In the genomic region with DNA sequence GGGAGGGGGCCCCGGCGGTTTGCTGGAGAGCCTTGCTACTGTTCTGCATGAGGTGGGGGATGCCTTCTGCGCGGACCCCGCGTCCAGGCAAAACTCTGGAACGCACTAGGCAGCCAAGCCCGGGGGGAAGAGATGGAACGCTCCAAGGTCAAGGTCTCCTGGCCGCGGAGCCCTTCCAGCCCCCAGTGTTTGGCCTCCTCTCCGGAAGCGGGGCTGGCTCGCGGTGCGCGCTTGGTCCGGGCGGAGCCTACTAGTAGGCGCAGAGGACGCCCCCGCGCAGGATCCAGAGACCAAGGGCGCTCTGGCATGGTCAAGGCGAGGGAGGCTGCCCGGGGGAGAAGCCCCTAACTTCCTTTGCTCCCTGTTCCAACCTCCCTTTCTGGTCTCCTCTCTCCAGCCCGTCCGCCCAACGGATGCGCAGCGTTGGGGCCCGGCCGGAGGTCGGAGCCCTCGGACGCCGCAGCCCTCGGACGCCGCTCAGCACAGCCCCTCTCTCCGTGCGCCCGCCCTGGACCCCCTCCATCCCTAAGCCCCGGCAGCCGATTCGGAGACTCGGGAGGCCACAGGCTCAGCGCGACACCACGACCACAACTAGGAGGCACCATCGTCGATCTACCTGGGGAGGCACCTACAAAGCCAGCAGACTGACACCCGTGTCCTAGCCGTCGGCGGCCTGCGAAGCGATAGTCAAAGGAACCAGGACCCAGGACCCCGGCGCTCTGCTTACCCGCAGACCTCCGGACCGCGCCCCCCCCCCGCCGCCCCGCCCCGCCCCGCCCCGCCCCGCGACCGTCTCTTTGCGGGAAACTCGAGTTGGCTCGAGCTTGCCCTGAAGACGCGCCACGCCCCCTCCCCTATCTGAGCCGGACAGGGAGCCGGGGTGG, we compare ENCODE assay signal across 8 cellular contexts. TPM values are rescaled to one million over a fixed set of nuclear protein-coding genes. Genes with fewer than 3 reads are reported as not detected.
DNase-seq lines count a peak whose midpoint lies in the region; ATAC-seq, FAIRE-seq and TF ChIP-seq lines count a peak whose summit lies in the region.

No MANE protein-coding gene starts in this region.

- H3K4me1 Mint-ChIP-seq in central memory CD8-positive, alpha-beta T cell = peaks cover 33% of the 10 kb centered on the region
- H3K4me1 Mint-ChIP-seq in memory B cell = peaks cover 22% of the 10 kb centered on the region

- H3K27me3 Mint-ChIP-seq in central memory CD8-positive, alpha-beta T cell = peaks cover 77% of the 10 kb centered on the region
- peaks cover 39% of the 10 kb centered on the region for H3K27me3 Mint-ChIP-seq in memory B cell

- H3K4me3 ChIP-seq in A549 (peak overlapping the region; percentile 54), MG63 (peak overlapping the region; percentile 39)

- no peak for TF ChIP-seq POLR2A in A549 (IDR thresholded peaks at IDR 0.05; ENCODE audit: low read length)

- POLR2A ChIA-PET in A549 (lab: Yijun Ruan, JAX) = no interaction called here

- no peaks in the 10 kb centered on the region for H3K9me3 Mint-ChIP-seq in central memory CD8-positive, alpha-beta T cell
- peaks cover 7% of the 10 kb centered on the region for H3K9me3 Mint-ChIP-seq in memory B cell

- H3K27me3 ChIP-seq in MG63 = peaks cover 32% of the 10 kb centered on the region

- FAIRE-seq in A549 (lab: Jason Lieb, UNC) (no peak), urothelium cell line (lab: Jason Lieb, UNC) (no peak)

- H3K36me3 ChIP-seq in MG63 = no peaks in the 10 kb centered on the region

- ATAC-seq in A549 = peak; percentile 9 to 35; a peak in 4 of 6 replicates
- peak; percentile 28 for ATAC-seq in GM18502 (IDR thresholded peaks at IDR 0.05; ENCODE audit: poor library complexity, unreplicated experiment)
- ATAC-seq in central memory CD8-positive, alpha-beta T cell (replicated peaks; ENCODE audit: extremely low read depth, poor library complexity, severe bottlenecking) = no peak
- ATAC-seq in memory B cell (ENCODE audit: low read depth) = no peak

- CTCF ChIA-PET in A549 (lab: Yijun Ruan, JAX) = interaction anchor here (0.6 to 4.9 kb wide), 9 partner anchors 9 to 107 kb away, joined by 3 to 23 read pairs (median 4); partner anchors contain the start of gene EFCAB11

- peaks cover 13% of the 10 kb centered on the region; the same call in 1 of the 3 replicates for H3K4me1 ChIP-seq in A549

- peak overlapping the region; percentile 80 for H3K4me3 Mint-ChIP-seq in central memory CD8-positive, alpha-beta T cell
- peak overlapping the region; percentile 86 for H3K4me3 Mint-ChIP-seq in memory B cell

- H3K9me3 ChIP-seq in A549 = peaks cover 6% of the 10 kb centered on the region; the same call in 1 of the 3 replicates
- no peaks in the 10 kb centered on the region for H3K9me3 ChIP-seq in MG63

- TF ChIP-seq CTCF in A549 (IDR thresholded peaks at IDR 0.05) = no peak

- H3K36me3 Mint-ChIP-seq in central memory CD8-positive, alpha-beta T cell (ENCODE audit: insufficient read depth) = peaks cover 1% of the 10 kb centered on the region
- no peaks in the 10 kb centered on the region for H3K36me3 Mint-ChIP-seq in memory B cell

- 0 out of 6 replicates have a peak overlapping the region, but pooled peaks of 1 of the 2 experiments have one; percentile 15 for H3K27ac ChIP-seq in A549

- TF ChIP-seq EP300 in A549 (IDR thresholded peaks at IDR 0.05) = no peak

- no peak for TF ChIP-seq RAD21 in A549 (conservative IDR thresholded peaks at IDR 0.05 in 1 of 2, IDR thresholded peaks at IDR 0.05 in 1 of 2)

- no peak overlapping the region for H3K27ac Mint-ChIP-seq in central memory CD8-positive, alpha-beta T cell (ENCODE audit: low read depth)
- no peak overlapping the region for H3K27ac Mint-ChIP-seq in memory B cell

- WGBS in A549 (ENCODE audit: missing lambda C conversion rate) = 40% methylated on average over 32 of the region's 81 CpGs

- peak overlapping the region; percentile 89 for H3K4me2 ChIP-seq in A549

- DNase-seq in A549 (ENCODE audit: low read depth in 1 of 2, low spot score in 1 of 2) = no peak
- peak; percentile 4 for DNase-seq in MG63
- no peak for DNase-seq in central memory CD8-positive, alpha-beta T cell (ENCODE audit: low spot score in 2 of 2)
- no peak for DNase-seq in memory B cell (ENCODE audit: low spot score in 2 of 2)
- peak; percentile 21 for DNase-seq in urothelium cell line (ENCODE audit: low spot score)
- DNase-seq in glomerular visceral epithelial cell (ENCODE audit: extremely low spot score) = no peak
- DNase-seq in UCSD-AML1 (lab: John Stamatoyannopoulos, UW; ENCODE audit: unreplicated experiment) = no peak

TF ChIP-seq in A549, 52 proteins besides CTCF, POLR2A, EP300 and RAD21:
- no peak for TF ChIP-seq ATOH8 (CRISPR knock-in tag; IDR thresholded peaks at IDR 0.05; ENCODE audit: low read depth)
- no peak for TF ChIP-seq HOXB5 (CRISPR knock-in tag; IDR thresholded peaks at IDR 0.05)
- no peak for TF ChIP-seq BCL3 (IDR thresholded peaks at IDR 0.05)
- no peak for TF ChIP-seq ZSCAN20 (CRISPR knock-in tag; IDR thresholded peaks at IDR 0.05)
- TF ChIP-seq, protein P1, sequence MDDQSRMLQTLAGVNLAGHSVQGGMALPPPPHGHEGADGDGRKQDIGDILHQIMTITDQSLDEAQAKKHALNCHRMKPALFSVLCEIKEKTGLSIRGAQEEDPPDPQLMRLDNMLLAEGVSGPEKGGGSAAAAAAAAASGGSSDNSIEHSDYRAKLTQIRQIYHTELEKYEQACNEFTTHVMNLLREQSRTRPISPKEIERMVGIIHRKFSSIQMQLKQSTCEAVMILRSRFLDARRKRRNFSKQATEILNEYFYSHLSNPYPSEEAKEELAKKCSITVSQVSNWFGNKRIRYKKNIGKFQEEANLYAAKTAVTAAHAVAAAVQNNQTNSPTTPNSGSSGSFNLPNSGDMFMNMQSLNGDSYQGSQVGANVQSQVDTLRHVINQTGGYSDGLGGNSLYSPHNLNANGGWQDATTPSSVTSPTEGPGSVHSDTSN (IDR thresholded peaks at IDR 0.05) = no peak
- no peak for TF ChIP-seq ZFP36 (IDR thresholded peaks at IDR 0.05; ENCODE audit: borderline replicate concordance, partially characterized antibody)
- no peak for TF ChIP-seq CBX8 (IDR thresholded peaks at IDR 0.05)
- TF ChIP-seq, protein P2, sequence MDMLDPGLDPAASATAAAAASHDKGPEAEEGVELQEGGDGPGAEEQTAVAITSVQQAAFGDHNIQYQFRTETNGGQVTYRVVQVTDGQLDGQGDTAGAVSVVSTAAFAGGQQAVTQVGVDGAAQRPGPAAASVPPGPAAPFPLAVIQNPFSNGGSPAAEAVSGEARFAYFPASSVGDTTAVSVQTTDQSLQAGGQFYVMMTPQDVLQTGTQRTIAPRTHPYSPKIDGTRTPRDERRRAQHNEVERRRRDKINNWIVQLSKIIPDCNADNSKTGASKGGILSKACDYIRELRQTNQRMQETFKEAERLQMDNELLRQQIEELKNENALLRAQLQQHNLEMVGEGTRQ (IDR thresholded peaks at IDR 0.05) = no peak
- no peak for TF ChIP-seq EHMT2 (IDR thresholded peaks at IDR 0.05; ENCODE audit: low read depth)
- TF ChIP-seq RCOR1 (IDR thresholded peaks at IDR 0.05; ENCODE audit: low read depth, low read length) = no peak
- TF ChIP-seq MAX (IDR thresholded peaks at IDR 0.05) = no peak
- TF ChIP-seq FOSB (CRISPR knock-in tag; IDR thresholded peaks at IDR 0.05) = no peak

RNA-seq across cellular contexts. Expression of gene KCNK13, which starts 0.6 kb away (rescaled TPM):
- not detected in 2 replicates for polyA plus RNA-seq in A549 (2011; rRNA removed)
- polyA plus RNA-seq in A549 (2012; cell fraction: cytosol; rRNA removed) = not detected in 2 replicates
- polyA plus RNA-seq in A549 (2012; cell fraction: nucleus; rRNA removed) = 0.04 and 0.05 TPM in 2 replicates
- polyA plus RNA-seq in A549 (2017; fragmentation: RNase III; extraction: RNeasy Plus Mini Kit Qiagen cat#74134 plus additional on column Dnase treatment) = not detected in 3 replicates
- polyA minus RNA-seq in A549 (2011; rRNA and poly(A)+ RNA removed) = not detected in 2 replicates
- not detected in 2 replicates for total RNA-seq in MG63 (2014; rRNA removed; shearing (Covaris generic); ENCODE audit: low replicate concordance)

Comparison
In these comparisons a context has a peak if more than half of its experiments do, and no peak if none do; other contexts are left out.
1. ATAC-seq: peak in A549 (2 of 2) and GM18502 (single experiment); none in central memory CD8-positive, alpha-beta T cell (single experiment) and memory B cell (single experiment).
2. DNase-seq: peak in MG63 (single experiment) and urothelium cell line (single experiment); none in A549 (0 of 2), central memory CD8-positive, alpha-beta T cell (0 of 2), memory B cell (0 of 2), glomerular visceral epithelial cell (single experiment) and UCSD-AML1 (single experiment).